In genomic region chr1:156225677-156226014, GRCh38 we compare ENCODE assay signal across 10 cellular contexts. TPM values are rescaled to one million over a fixed set of nuclear protein-coding genes. Genes with fewer than 3 reads are reported as not detected.
DNase-seq lines count a peak whose midpoint lies in the region; ATAC-seq and TF ChIP-seq lines count a peak whose summit lies in the region.
"Had no signal": no experiment of that assay in that cellular context is flagged by ENCODE, and none has a peak within 500 bp of the region (broad histone marks: within the 10 kb centered on the region; RNA-seq: fewer than 3 reads in every experiment).

No MANE protein-coding gene starts in this region.

- peaks cover 45% of the 10 kb centered on the region for H3K36me3 Mint-ChIP-seq in activated CD4-positive, alpha-beta T cell treated with anti-CD3 and anti-CD28 coated beads, Interleukin-2, amount 10 ng/mL, durations not matched to agents 7 days and 5 days (ENCODE audit: low read depth)
- peaks cover 11% of the 10 kb centered on the region; the same call in 1 of the 2 replicates for H3K36me3 Mint-ChIP-seq in HFFc6 (ENCODE audit: low read depth)
- H3K36me3 Mint-ChIP-seq in activated T-helper 2 cell treated with anti-CD3 and anti-CD28 coated beads, Interferon-gamma antibody, Interleukin-2, Interleukin-4, amounts not matched to agents 10 μg/mL and 5 μg/mL and 100 μg/mL, durations not matched to agents 14 hours and 24 hours and 36 hours (ENCODE audit: low read depth) = peaks cover 71% of the 10 kb centered on the region

- CTCF ChIA-PET in activated CD4-positive, alpha-beta T cell treated with anti-CD3 and anti-CD28 coated beads, Interleukin-2, amount 10 ng/mL, durations not matched to agents 7 days and 5 days (lab: Charles Lee) = interaction anchor here (0.6 to 4.4 kb wide), 43 partner anchors 8 to 220 kb away, joined by 3 to 42 read pairs (median 4); partner anchors contain the start of genes PAQR6, PMF1, SEMA4A and SLC25A44

- TF ChIP-seq CTCF in HFFc6 (IDR thresholded peaks at IDR 0.05) (peak; percentile 39), neutrophil (IDR thresholded peaks at IDR 0.05) (no peak)

- peak overlapping the region; percentile 61 for H3K27ac ChIP-seq in neutrophil

- no peaks in the 10 kb centered on the region for H3K9me3 Mint-ChIP-seq in activated CD4-positive, alpha-beta T cell treated with anti-CD3 and anti-CD28 coated beads, Interleukin-2, amount 10 ng/mL, durations not matched to agents 7 days and 5 days
- H3K9me3 Mint-ChIP-seq in HFFc6 = no peaks in the 10 kb centered on the region
- no peaks in the 10 kb centered on the region for H3K9me3 Mint-ChIP-seq in activated T-helper 2 cell treated with anti-CD3 and anti-CD28 coated beads, Interferon-gamma antibody, Interleukin-2, Interleukin-4, amounts not matched to agents 10 μg/mL and 5 μg/mL and 100 μg/mL, durations not matched to agents 14 hours and 24 hours and 36 hours

- H3K4me3 ChIP-seq in neutrophil (ENCODE audit: low read depth in 1 of 2, low read length in 1 of 2) (no peak overlapping the region), MG63 (no peak overlapping the region)

- no peaks in the 10 kb centered on the region for H3K27me3 ChIP-seq in neutrophil
- H3K27me3 ChIP-seq in MG63 = no peaks in the 10 kb centered on the region

- POLR2A ChIA-PET in activated CD4-positive, alpha-beta T cell treated with anti-CD3 and anti-CD28 coated beads, Interleukin-2, amount 10 ng/mL, durations not matched to agents 7 days and 5 days (lab: Charles Lee) = no interaction called here

- intact Hi-C loops in activated T-helper 2 cell treated with anti-CD3 and anti-CD28 coated beads, Interferon-gamma antibody, Interleukin-2, Interleukin-4, amounts not matched to agents 10 μg/mL and 5 μg/mL and 100 μg/mL, durations not matched to agents 14 hours and 24 hours and 36 hours (cut with micrococcal nuclease) = loop anchor here (1.0 kb wide), 4 partner anchors 7 to 135 kb away; no protein-coding TSS in a partner anchor

- H3K4me1 Mint-ChIP-seq in activated CD4-positive, alpha-beta T cell treated with anti-CD3 and anti-CD28 coated beads, Interleukin-2, amount 10 ng/mL, durations not matched to agents 7 days and 5 days = peaks cover 51% of the 10 kb centered on the region
- peaks cover 22% of the 10 kb centered on the region for H3K4me1 Mint-ChIP-seq in HFFc6 (ENCODE audit: low read depth)
- peaks cover 53% of the 10 kb centered on the region for H3K4me1 Mint-ChIP-seq in activated T-helper 2 cell treated with anti-CD3 and anti-CD28 coated beads, Interferon-gamma antibody, Interleukin-2, Interleukin-4, amounts not matched to agents 10 μg/mL and 5 μg/mL and 100 μg/mL, durations not matched to agents 14 hours and 24 hours and 36 hours (ENCODE audit: low read depth)

- no peak overlapping the region for H3K4me3 Mint-ChIP-seq in activated CD4-positive, alpha-beta T cell treated with anti-CD3 and anti-CD28 coated beads, Interleukin-2, amount 10 ng/mL, durations not matched to agents 7 days and 5 days
- no peak overlapping the region for H3K4me3 Mint-ChIP-seq in HFFc6
- no peak overlapping the region for H3K4me3 Mint-ChIP-seq in activated T-helper 2 cell treated with anti-CD3 and anti-CD28 coated beads, Interferon-gamma antibody, Interleukin-2, Interleukin-4, amounts not matched to agents 10 μg/mL and 5 μg/mL and 100 μg/mL, durations not matched to agents 14 hours and 24 hours and 36 hours (ENCODE audit: low read depth)

- no peak for ATAC-seq in HG03280 (IDR thresholded peaks at IDR 0.05; ENCODE audit: unreplicated experiment)

- H3K27ac Mint-ChIP-seq in activated CD4-positive, alpha-beta T cell treated with anti-CD3 and anti-CD28 coated beads, Interleukin-2, amount 10 ng/mL, durations not matched to agents 7 days and 5 days = peak overlapping the region; percentile 65
- peak overlapping the region; percentile 0; the same call in 1 of the 2 replicates for H3K27ac Mint-ChIP-seq in HFFc6
- peak overlapping the region; percentile 89 for H3K27ac Mint-ChIP-seq in activated T-helper 2 cell treated with anti-CD3 and anti-CD28 coated beads, Interferon-gamma antibody, Interleukin-2, Interleukin-4, amounts not matched to agents 10 μg/mL and 5 μg/mL and 100 μg/mL, durations not matched to agents 14 hours and 24 hours and 36 hours

- DNase-seq in activated CD4-positive, alpha-beta T cell treated with anti-CD3 and anti-CD28 coated beads, Interleukin-2, amount 10 ng/mL, durations not matched to agents 7 days and 5 days = no peak
- DNase-seq in activated CD4-positive, alpha-beta T cell treated with anti-CD3 and anti-CD28 coated beads, Interleukin-2, amount 50 U/mL, for 1 hour = no peak
- DNase-seq in HFFc6 (no peak), MG63 (no peak), G401 (ENCODE audit: low spot score) (no peak)
- DNase-seq in activated T-helper 2 cell treated with anti-CD3 and anti-CD28 coated beads, Interferon-gamma antibody, Interleukin-2, Interleukin-4, amounts not matched to agents 10 μg/mL and 5 μg/mL and 100 μg/mL, durations not matched to agents 14 hours and 24 hours and 36 hours (ENCODE audit: low spot score) = no peak
- DNase-seq: NCI-H524 treated with DMSO at 0.1 percent for 48 hours had no signal

- H3K9me3 ChIP-seq in neutrophil = no peaks in the 10 kb centered on the region
- no peaks in the 10 kb centered on the region for H3K9me3 ChIP-seq in MG63

- H3K27me3 Mint-ChIP-seq in activated CD4-positive, alpha-beta T cell treated with anti-CD3 and anti-CD28 coated beads, Interleukin-2, amount 10 ng/mL, durations not matched to agents 7 days and 5 days = no peaks in the 10 kb centered on the region
- no peaks in the 10 kb centered on the region; the same call in 1 of the 2 replicates for H3K27me3 Mint-ChIP-seq in HFFc6 (ENCODE audit: insufficient read depth)
- no peaks in the 10 kb centered on the region for H3K27me3 Mint-ChIP-seq in activated T-helper 2 cell treated with anti-CD3 and anti-CD28 coated beads, Interferon-gamma antibody, Interleukin-2, Interleukin-4, amounts not matched to agents 10 μg/mL and 5 μg/mL and 100 μg/mL, durations not matched to agents 14 hours and 24 hours and 36 hours (ENCODE audit: low read depth)

- H3K36me3 ChIP-seq in neutrophil = peaks cover 43% of the 10 kb centered on the region
- peaks cover 62% of the 10 kb centered on the region for H3K36me3 ChIP-seq in MG63

- peaks cover 6 to 10% of the 10 kb centered on the region in 2 experiments for H3K4me1 ChIP-seq in neutrophil (ENCODE audit: control insufficient read depth in 1 of 2, insufficient read depth in 1 of 2, low read depth in 1 of 2, low read length in 1 of 2)

- in situ Hi-C loops in G401 (cut with HindIII; ENCODE audit: low sequenced_read_pairs) = loop anchor here (10.0 kb wide), 1 partner anchor 91 kb away; no protein-coding TSS in a partner anchor

RNA-seq across cellular contexts. Expression of gene PMF1, which starts 12.8 kb away (rescaled TPM):
- total RNA-seq in activated CD4-positive, alpha-beta T cell treated with anti-CD3 and anti-CD28 coated beads, Interleukin-2, amount 10 ng/mL, durations not matched to agents 7 days and 5 days = 10 to 100 TPM; 72.8 to 73.4 TPM
- 10 to 100 TPM; 32.7 to 41.0 (median 39.5) TPM for total RNA-seq in HFFc6 (2021; fragmentation: NEBNext Ultra II Directional; extraction: Animal tissue kit (Norgen Biotek cat#: 25700))
- 115 and 117 TPM in 2 replicates for total RNA-seq in activated T-helper 2 cell treated with anti-CD3 and anti-CD28 coated beads, Interferon-gamma antibody, Interleukin-2, Interleukin-4, amounts not matched to agents 10 μg/mL and 5 μg/mL and 100 μg/mL, durations not matched to agents 14 hours and 24 hours and 36 hours
- total RNA-seq in MG63 (2014; rRNA removed; shearing (Covaris generic); ENCODE audit: low replicate concordance) = 161 and 219 TPM in 2 replicates
- 97.2 and 127 TPM in 2 replicates for total RNA-seq in G401 (2014; rRNA removed; shearing (Covaris generic))

RNA-seq across cellular contexts. Expression of gene BGLAP, which starts 16.3 kb away (rescaled TPM):
- 1 to 10 TPM; 1.3 to 3.0 TPM for total RNA-seq in activated CD4-positive, alpha-beta T cell treated with anti-CD3 and anti-CD28 coated beads, Interleukin-2, amount 10 ng/mL, durations not matched to agents 7 days and 5 days
- under 1 TPM in 2 of 6 experiments, not detected in 4; 0.40 to 0.62 TPM for total RNA-seq in HFFc6 (2021; fragmentation: NEBNext Ultra II Directional; extraction: Animal tissue kit (Norgen Biotek cat#: 25700))
- 1.7 and 2.2 TPM in 2 replicates for total RNA-seq in activated T-helper 2 cell treated with anti-CD3 and anti-CD28 coated beads, Interferon-gamma antibody, Interleukin-2, Interleukin-4, amounts not matched to agents 10 μg/mL and 5 μg/mL and 100 μg/mL, durations not matched to agents 14 hours and 24 hours and 36 hours
- 2.3 TPM in 1 of 2 replicates, not detected in the other for total RNA-seq in MG63 (2014; rRNA removed; shearing (Covaris generic); ENCODE audit: low replicate concordance)
- not detected in 2 replicates for total RNA-seq in G401 (2014; rRNA removed; shearing (Covaris generic))
- total RNA-seq: fibroblast of villous mesenchyme had no signal

RNA-seq across cellular contexts. Expression of gene PAQR6, which starts 22.2 kb away (rescaled TPM):
- 1 to 10 TPM; 6.2 to 7.3 TPM for total RNA-seq in activated CD4-positive, alpha-beta T cell treated with anti-CD3 and anti-CD28 coated beads, Interleukin-2, amount 10 ng/mL, durations not matched to agents 7 days and 5 days
- under 1 TPM; 0.45 to 0.65 (median 0.52) TPM for total RNA-seq in HFFc6 (2021; fragmentation: NEBNext Ultra II Directional; extraction: Animal tissue kit (Norgen Biotek cat#: 25700))
- total RNA-seq in activated T-helper 2 cell treated with anti-CD3 and anti-CD28 coated beads, Interferon-gamma antibody, Interleukin-2, Interleukin-4, amounts not matched to agents 10 μg/mL and 5 μg/mL and 100 μg/mL, durations not matched to agents 14 hours and 24 hours and 36 hours = 5.8 and 7.1 TPM in 2 replicates
- total RNA-seq in MG63 (2014; rRNA removed; shearing (Covaris generic); ENCODE audit: low replicate concordance) = 0.59 TPM in 1 of 2 replicates, not detected in the other
- total RNA-seq in G401 (2014; rRNA removed; shearing (Covaris generic)) = 0.07 and 2.0 TPM in 2 replicates

RNA-seq across cellular contexts. Expression of gene SLC25A44, which starts 31.7 kb away (rescaled TPM):
- 10 to 100 TPM; 27.5 to 28.0 TPM for total RNA-seq in activated CD4-positive, alpha-beta T cell treated with anti-CD3 and anti-CD28 coated beads, Interleukin-2, amount 10 ng/mL, durations not matched to agents 7 days and 5 days
- 10 to 100 TPM; 19.6 to 25.2 (median 23.4) TPM for total RNA-seq in HFFc6 (2021; fragmentation: NEBNext Ultra II Directional; extraction: Animal tissue kit (Norgen Biotek cat#: 25700))
- total RNA-seq in activated T-helper 2 cell treated with anti-CD3 and anti-CD28 coated beads, Interferon-gamma antibody, Interleukin-2, Interleukin-4, amounts not matched to agents 10 μg/mL and 5 μg/mL and 100 μg/mL, durations not matched to agents 14 hours and 24 hours and 36 hours = 62.6 and 63.7 TPM in 2 replicates
- 12.7 and 13.1 TPM in 2 replicates for total RNA-seq in MG63 (2014; rRNA removed; shearing (Covaris generic); ENCODE audit: low replicate concordance)
- total RNA-seq in G401 (2014; rRNA removed; shearing (Covaris generic)) = 7.3 and 11.9 TPM in 2 replicates

RNA-seq across cellular contexts. Expression of gene SMG5, which starts 57.0 kb away (rescaled TPM):
- total RNA-seq in activated CD4-positive, alpha-beta T cell treated with anti-CD3 and anti-CD28 coated beads, Interleukin-2, amount 10 ng/mL, durations not matched to agents 7 days and 5 days = 10 to 100 TPM; 68.0 to 68.1 TPM
- total RNA-seq in HFFc6 (2021; fragmentation: NEBNext Ultra II Directional; extraction: Animal tissue kit (Norgen Biotek cat#: 25700)) = 10 to 100 TPM; 46.8 to 56.5 (median 50.6) TPM
- total RNA-seq in activated T-helper 2 cell treated with anti-CD3 and anti-CD28 coated beads, Interferon-gamma antibody, Interleukin-2, Interleukin-4, amounts not matched to agents 10 μg/mL and 5 μg/mL and 100 μg/mL, durations not matched to agents 14 hours and 24 hours and 36 hours = 83.2 and 89.3 TPM in 2 replicates
- 75.7 and 99.5 TPM in 2 replicates for total RNA-seq in MG63 (2014; rRNA removed; shearing (Covaris generic); ENCODE audit: low replicate concordance)
- 46.3 and 73.5 TPM in 2 replicates for total RNA-seq in G401 (2014; rRNA removed; shearing (Covaris generic))

Comparison
In these comparisons a context has a peak if more than half of its experiments do, and no peak if none do; other contexts are left out.
1. H3K27ac Mint-ChIP-seq: peak in every context shown above with its lines; median percentile 89 in activated T-helper 2 cell treated with anti-CD3 and anti-CD28 coated beads, Interferon-gamma antibody, Interleukin-2, Interleukin-4, amounts not matched to agents 10 μg/mL and 5 μg/mL and 100 μg/mL, durations not matched to agents 14 hours and 24 hours and 36 hours; 65 in activated CD4-positive, alpha-beta T cell treated with anti-CD3 and anti-CD28 coated beads, Interleukin-2, amount 10 ng/mL, durations not matched to agents 7 days and 5 days; 0 in HFFc6.